7 cellular contexts compared by ENCODE assay signal in genomic region chr17:48893646-48894508, GRCh38. TPM values are rescaled to one million over a fixed set of nuclear protein-coding genes. Genes with fewer than 3 reads are reported as not detected.
DNase-seq lines count a peak whose midpoint lies in the region; ATAC-seq and TF ChIP-seq lines count a peak whose summit lies in the region.

No MANE protein-coding gene starts in this region.

- no peaks in the 10 kb centered on the region for H4K20me1 ChIP-seq in HCT116 (ENCODE audit: insufficient read depth)
- H4K20me1 ChIP-seq in smooth muscle cell (ENCODE audit: low read depth): no peaks in the 10 kb centered on the region

- H3F3A ChIP-seq in smooth muscle cell (ENCODE audit: low read depth): peaks cover 6% of the 10 kb centered on the region

- H3K4me3 ChIP-seq in HCT116 (replicated peaks in 1 of 2; ENCODE audit: low read depth in 1 of 2, low read length in 2 of 2) (peak overlapping the region; percentile 82 to 88), iPS DF 6.9 (ENCODE audit: low read length) (peak overlapping the region; percentile 84; the same call in 1 of the 2 replicates), smooth muscle cell (peak overlapping the region; percentile 71)

- peaks cover 34% of the 10 kb centered on the region for H3K4me1 Mint-ChIP-seq in activated B cell treated with CpG ODN at 0.5 μM for 24 hours

- no CpG with 5 or more reads among the region's 5 CpGs for WGBS in iPS DF 6.9 (ENCODE audit: insufficient coverage, insufficient read length)
- 67% methylated on average over 5 of the region's 5 CpGs for WGBS in smooth muscle cell (ENCODE audit: low lambda C conversion rate)

- H3K36me3 Mint-ChIP-seq in activated B cell treated with CpG ODN at 0.5 μM for 24 hours (ENCODE audit: low read depth): peaks cover 50% of the 10 kb centered on the region

- H3K9me3 Mint-ChIP-seq in activated B cell treated with CpG ODN at 0.5 μM for 24 hours: no peaks in the 10 kb centered on the region

- H2AFZ ChIP-seq in HCT116 (ENCODE audit: low read depth, low read length, poor library complexity, severe bottlenecking) (no peak overlapping the region), smooth muscle cell (ENCODE audit: low read depth) (no peak overlapping the region)

- no TSS peak for BruUV-seq in HCT116 (replicated peaks; lab: Mats Ljungman, UMichigan)

- intact Hi-C loops in HCT116 (cut with micrococcal nuclease): loop anchor here (2.0 to 5.0 kb wide), 3 partner anchors 13 to 298 kb away; no protein-coding TSS in a partner anchor
- intact Hi-C loops in activated B cell treated with CpG ODN at 0.5 μM for 24 hours (cut with micrococcal nuclease): loop anchor here (2.0 to 5.0 kb wide), 2 partner anchors 299 to 792 kb away; partner anchors contain the start of gene CBX1

- H3K9me3 ChIP-seq in HCT116 (ENCODE audit: control insufficient read depth in 1 of 2, insufficient read depth in 1 of 2, low read depth in 1 of 2, low read length in 2 of 2) (no peaks in the 10 kb centered on the region), iPS DF 6.9 (ENCODE audit: control insufficient read depth, insufficient read depth, low read length) (no peaks in the 10 kb centered on the region), smooth muscle cell (replicated peaks; ENCODE audit: low read depth) (no peaks in the 10 kb centered on the region)

- H3K4me1 ChIP-seq in HCT116 (ENCODE audit: control insufficient read depth in 1 of 2, insufficient read depth in 2 of 2, low read length in 2 of 2) (peaks cover 11 to 28% of the 10 kb centered on the region in 2 experiments; a peak in 3 of 4 replicates), iPS DF 6.9 (ENCODE audit: control insufficient read depth, insufficient read depth, low read length) (no peaks in the 10 kb centered on the region), smooth muscle cell (ENCODE audit: low read depth) (peaks cover 6% of the 10 kb centered on the region)

- H3K27me3 Mint-ChIP-seq in activated B cell treated with CpG ODN at 0.5 μM for 24 hours: no peaks in the 10 kb centered on the region

- peaks cover 22 to 41% of the 10 kb centered on the region in 2 experiments; a peak in 3 of 4 replicates for H3K36me3 ChIP-seq in HCT116 (ENCODE audit: control insufficient read depth in 1 of 2, insufficient read depth in 2 of 2, low read length in 2 of 2)
- peaks cover 10% of the 10 kb centered on the region; the same call in 1 of the 2 replicates for H3K36me3 ChIP-seq in iPS DF 6.9 (ENCODE audit: control insufficient read depth, insufficient read depth, low read length)
- H3K36me3 ChIP-seq in smooth muscle cell (ENCODE audit: low read depth): no peaks in the 10 kb centered on the region

- TF ChIP-seq POLR2A in HCT116 (IDR thresholded peaks at IDR 0.05; ENCODE audit: borderline replicate concordance, extremely low read depth, insufficient read depth, insufficient read length): no peak

- TF ChIP-seq RAD21 in HCT116 (IDR thresholded peaks at IDR 0.05; ENCODE audit: low read depth): no peak

- H3K4me3 Mint-ChIP-seq in activated B cell treated with CpG ODN at 0.5 μM for 24 hours: peak overlapping the region; percentile 94

- peak overlapping the region; percentile 76 for H3K4me2 ChIP-seq in HCT116 (ENCODE audit: low read length)
- H3K4me2 ChIP-seq in smooth muscle cell: peak overlapping the region; percentile 97

- peak overlapping the region; percentile 91 for H3K9ac ChIP-seq in HCT116 (ENCODE audit: low read length)
- peak overlapping the region; percentile 90 for H3K9ac ChIP-seq in smooth muscle cell (ENCODE audit: low read depth)

- no peak for ATAC-seq in HCT116
- no peak for ATAC-seq in activated B cell treated with CpG ODN at 0.5 μM for 24 hours (ENCODE audit: low read depth)
- no peak for ATAC-seq in GM18498 (IDR thresholded peaks at IDR 0.05; ENCODE audit: unreplicated experiment)

- TF ChIP-seq CTCF in HCT116 (IDR thresholded peaks at IDR 0.05 in 2 of 3, conservative IDR thresholded peaks at IDR 0.05 in 1 of 3; ENCODE audit: borderline replicate concordance in 1 of 3, insufficient read depth in 1 of 3, low read depth in 2 of 3, low read length in 2 of 3) (no peak), activated B cell treated with CpG ODN at 0.5 μM for 24 hours (IDR thresholded peaks at IDR 0.05) (no peak), smooth muscle cell (IDR thresholded peaks at IDR 0.05; ENCODE audit: borderline replicate concordance, insufficient read depth, poor library complexity, severe bottlenecking) (no peak), GM10248 (IDR thresholded peaks at IDR 0.05; ENCODE audit: control extremely low read depth, extremely low read depth, low read depth, missing control alignments) (no peak)

- H3K9me2 ChIP-seq in HCT116 (ENCODE audit: insufficient read depth): no peaks in the 10 kb centered on the region

- H3K27ac Mint-ChIP-seq in activated B cell treated with CpG ODN at 0.5 μM for 24 hours: peak overlapping the region; percentile 94

- DNase-seq in HCT116 (ENCODE audit: low read depth, low spot score) (no peak), activated B cell treated with CpG ODN at 0.5 μM for 24 hours (no peak), iPS DF 6.9 (ENCODE audit: low read depth, low spot score) (no peak), smooth muscle cell (lab: John Stamatoyannopoulos, UW; ENCODE audit: unreplicated experiment) (no peak), GM10248 (ENCODE audit: extremely low spot score) (no peak)
- DNase-seq in effector CD4-positive, alpha-beta T cell: no peak

- RAD21 ChIA-PET in HCT116 (lab: Charles Lee; ENCODE audit: low non-redundant PET in 1 of 2, low total read pairs in 2 of 2, uncharacterized antibody in 2 of 2, unreplicated experiment in 2 of 2): no interaction called here

- CTCF ChIA-PET in HCT116 (lab: Charles Lee): interaction anchor here (0.6 to 2.4 kb wide), 4 partner anchors 10 to 196 kb away, joined by 3 to 16 read pairs (median 4); no protein-coding TSS in a partner anchor
- CTCF ChIA-PET in activated B cell treated with CpG ODN at 0.5 μM for 24 hours (lab: Charles Lee): interaction anchor here (1.1 to 3.0 kb wide), 5 partner anchors 10 to 79 kb away, joined by 3 to 16 read pairs (median 11); no protein-coding TSS in a partner anchor
- CTCF ChIA-PET in GM10248 (lab: Yijun Ruan, JAX): interaction anchor here (0.8 to 7.8 kb wide), 13 partner anchors 9 to 216 kb away, joined by 3 to 48 read pairs (median 5); partner anchors contain the start of gene UBE2Z

- peak overlapping the region; percentile 73 for H3K27ac ChIP-seq in HCT116 (ENCODE audit: low read depth, low read length)
- no peak overlapping the region for H3K27ac ChIP-seq in iPS DF 6.9 (ENCODE audit: low read length)
- no peak overlapping the region for H3K27ac ChIP-seq in smooth muscle cell (ENCODE audit: low read depth)

- H3K79me2 ChIP-seq in HCT116 (ENCODE audit: insufficient read depth, low read length): peaks cover 44% of the 10 kb centered on the region
- H3K79me2 ChIP-seq in smooth muscle cell (ENCODE audit: low read depth): peaks cover 24% of the 10 kb centered on the region

- no peaks in the 10 kb centered on the region for H3K27me3 ChIP-seq in HCT116 (ENCODE audit: insufficient read depth, low read length)
- no peaks in the 10 kb centered on the region for H3K27me3 ChIP-seq in iPS DF 6.9 (ENCODE audit: control insufficient read depth, insufficient read depth, low read length)
- H3K27me3 ChIP-seq in smooth muscle cell (ENCODE audit: low read depth): no peaks in the 10 kb centered on the region

- POLR2A ChIA-PET in HCT116 (lab: Charles Lee) (interaction anchor here (1.5 to 2.5 kb wide), 3 partner anchors 9 to 14 kb away, joined by 4 to 34 read pairs (median 10); partner anchors contain the start of gene UBE2Z), activated B cell treated with CpG ODN at 0.5 μM for 24 hours (lab: Charles Lee) (interaction anchor here (1.3 to 4.5 kb wide), 5 partner anchors 10 to 51 kb away, joined by 13 to 103 read pairs (median 42); partner anchors contain the start of genes SNF8 and UBE2Z), GM10248 (lab: Yijun Ruan, JAX) (interaction anchor here (0.5 to 1.4 kb wide), 2 partner anchors 15 to 751 kb away, joined by 7 to 8 read pairs; partner anchors contain the start of gene UBE2Z)

TF ChIP-seq in HCT116, 20 proteins besides CTCF, POLR2A, EP300 and RAD21 (continues in another document):
- no peak for TF ChIP-seq JUND (IDR thresholded peaks at IDR 0.05)
- TF ChIP-seq EZH2phosphoT487 (IDR thresholded peaks at IDR 0.05; ENCODE audit: borderline replicate concordance): no peak
- TF ChIP-seq ZBTB33 (IDR thresholded peaks at IDR 0.05; ENCODE audit: extremely low read depth, insufficient replicate concordance, low read length): no peak
- TF ChIP-seq MAX (IDR thresholded peaks at IDR 0.05): no peak
- TF ChIP-seq FOSL1 (IDR thresholded peaks at IDR 0.05; ENCODE audit: low read depth): no peak
- TF ChIP-seq SP1 (IDR thresholded peaks at IDR 0.05; ENCODE audit: low read depth): no peak
- no peak for TF ChIP-seq CEBPB (IDR thresholded peaks at IDR 0.05; ENCODE audit: low read depth)

RNA-seq across cellular contexts. Expression of gene ATP5MC1, which starts 1.3 kb away (rescaled TPM):
- total RNA-seq in HCT116 (2021; ENCODE audit: unreplicated experiment) (188 TPM), activated B cell treated with CpG ODN at 0.5 μM for 24 hours (130 and 136 TPM in 2 replicates), smooth muscle cell (119 and 131 TPM in 2 replicates)
- polyA plus RNA-seq in HCT116 (2012): 180 and 256 TPM in 2 replicates
- 229 and 232 TPM in 2 replicates for polyA plus RNA-seq in smooth muscle cell

RNA-seq across cellular contexts. Expression of gene UBE2Z, which starts 14.3 kb away (rescaled TPM):
- 119 TPM for total RNA-seq in HCT116 (2021; ENCODE audit: unreplicated experiment)
- polyA plus RNA-seq in HCT116 (2012): 77.7 and 87.6 TPM in 2 replicates
- total RNA-seq in activated B cell treated with CpG ODN at 0.5 μM for 24 hours: 121 and 154 TPM in 2 replicates
- total RNA-seq in smooth muscle cell: 67.5 and 82.5 TPM in 2 replicates
- polyA plus RNA-seq in smooth muscle cell: 73.2 and 74.3 TPM in 2 replicates

RNA-seq across cellular contexts. Expression of gene SNF8, which starts 50.8 kb away (rescaled TPM):
- total RNA-seq in HCT116 (2021; ENCODE audit: unreplicated experiment) (178 TPM), activated B cell treated with CpG ODN at 0.5 μM for 24 hours (129 and 130 TPM in 2 replicates), smooth muscle cell (69.0 and 69.6 TPM in 2 replicates)
- polyA plus RNA-seq in HCT116 (2012): 158 and 161 TPM in 2 replicates
- 260 and 263 TPM in 2 replicates for polyA plus RNA-seq in smooth muscle cell
